Comparison of ENCODE assay signal across 10 cellular contexts in genomic region chr17:43702636-43703035, GRCh38. TPM values are rescaled to one million over a fixed set of nuclear protein-coding genes. Genes with fewer than 3 reads are reported as not detected.
DNase-seq lines count a peak whose midpoint lies in the region; ATAC-seq and TF ChIP-seq lines count a peak whose summit lies in the region.
"Had no signal": no experiment of that assay in that cellular context is flagged by ENCODE, and none has a peak within 500 bp of the region (broad histone marks: within the 10 kb centered on the region; RNA-seq: fewer than 3 reads in every experiment).

No MANE protein-coding gene starts in this region.

- no TSS peak for BruUV-seq in HCT116 (replicated peaks; lab: Mats Ljungman, UMichigan)

- H3K4me1 ChIP-seq in HCT116 (ENCODE audit: control insufficient read depth in 1 of 2, insufficient read depth in 2 of 2, low read length in 2 of 2) (peaks cover 11 to 19% of the 10 kb centered on the region in 2 experiments), psoas muscle (no peaks in the 10 kb centered on the region)

- no peak for TF ChIP-seq CTCF in HCT116 (IDR thresholded peaks at IDR 0.05 in 2 of 3, conservative IDR thresholded peaks at IDR 0.05 in 1 of 3; ENCODE audit: borderline replicate concordance in 1 of 3, insufficient read depth in 1 of 3, low read depth in 2 of 3, low read length in 2 of 3)
- no peak for TF ChIP-seq CTCF in psoas muscle (IDR thresholded peaks at IDR 0.05)

- CTCF ChIA-PET in HCT116 (lab: Charles Lee): interaction anchor here (1.0 kb wide), 1 partner anchor 9 kb away, joined by 3 read pairs; no protein-coding TSS in a partner anchor

- no peak overlapping the region for H3K4me3 ChIP-seq in HCT116 (replicated peaks in 1 of 2; ENCODE audit: low read depth in 1 of 2, low read length in 2 of 2)
- no peak overlapping the region for H3K4me3 ChIP-seq in psoas muscle

- no peaks in the 10 kb centered on the region for H3K79me2 ChIP-seq in HCT116 (ENCODE audit: insufficient read depth, low read length)

- 77 to 84% (median 79%) methylated on average over 4 of the region's 4 CpGs for WGBS in psoas muscle, 3 donors

- intact Hi-C loops in HCT116 (cut with micrococcal nuclease) (loop anchor here (2.0 kb wide), 1 partner anchor 16 kb away; no protein-coding TSS in a partner anchor), psoas muscle (cut with DNase I) (no loop called here)

- no peaks in the 10 kb centered on the region for H4K20me1 ChIP-seq in HCT116 (ENCODE audit: insufficient read depth)

- RAD21 ChIA-PET in HCT116 (lab: Charles Lee; ENCODE audit: low non-redundant PET in 1 of 2, low total read pairs in 2 of 2, uncharacterized antibody in 2 of 2, unreplicated experiment in 2 of 2): no interaction called here

- H3K9ac ChIP-seq in HCT116 (ENCODE audit: low read length): no peak overlapping the region

- no peaks in the 10 kb centered on the region for H3K27me3 ChIP-seq in HCT116 (ENCODE audit: insufficient read depth, low read length)
- peaks cover 0 to 9% (median 0%) of the 10 kb centered on the region in 3 donors for H3K27me3 ChIP-seq in psoas muscle (ENCODE audit: insufficient read depth in 3 of 3, low read length in 2 of 3)

- H3K4me2 ChIP-seq in HCT116 (ENCODE audit: low read length): no peak overlapping the region

- TF ChIP-seq POLR2A in HCT116 (IDR thresholded peaks at IDR 0.05; ENCODE audit: borderline replicate concordance, extremely low read depth, insufficient read depth, insufficient read length): no peak

- no peak for TF ChIP-seq RAD21 in HCT116 (IDR thresholded peaks at IDR 0.05; ENCODE audit: low read depth)

- no peaks in the 10 kb centered on the region for H3K9me2 ChIP-seq in HCT116 (ENCODE audit: insufficient read depth)

- ATAC-seq in HCT116 (peak; percentile 86), psoas muscle (no peak), left lobe of liver (no peak)

- H3K36me3 ChIP-seq in HCT116 (ENCODE audit: control insufficient read depth in 1 of 2, insufficient read depth in 2 of 2, low read length in 2 of 2) (no peaks in the 10 kb centered on the region), psoas muscle (ENCODE audit: insufficient read depth in 1 of 2, low read depth in 1 of 2) (no peaks in the 10 kb centered on the region)
- H3K36me3 ChIP-seq: neutrophil had no signal

- H3K9me3 ChIP-seq in HCT116 (ENCODE audit: control insufficient read depth in 1 of 2, insufficient read depth in 1 of 2, low read depth in 1 of 2, low read length in 2 of 2) (no peaks in the 10 kb centered on the region), psoas muscle (no peaks in the 10 kb centered on the region)
- H3K9me3 ChIP-seq: neutrophil had no signal

- H3K27ac ChIP-seq in HCT116 (ENCODE audit: low read depth, low read length) (no peak overlapping the region), psoas muscle (no peak overlapping the region)
- H3K27ac ChIP-seq: neutrophil had no signal

- peak; percentile 48 for DNase-seq in activated CD4-positive, CD25-positive, alpha-beta regulatory T cell treated with anti-CD3 and anti-CD28 coated beads, Interleukin-2, amount 50 U/mL, for 72 hours
- DNase-seq in activated CD4-positive, CD25-positive, alpha-beta regulatory T cell (lab: John Stamatoyannopoulos, UW): no peak
- no peak for DNase-seq in HCT116 (ENCODE audit: low read depth, low spot score)
- peak; percentile 42 for DNase-seq in SK-MEL-5 (ENCODE audit: low read depth, low spot score)
- peak; percentile 62 for DNase-seq in iPS-NIHi7 (ENCODE audit: extremely low spot score)
- DNase-seq in NCI-H1105 treated with DMSO at 0.1 percent for 48 hours (lab: John Stamatoyannopoulos, UW): no peak
- no peak for DNase-seq in psoas muscle
- DNase-seq in left lobe of liver (ENCODE audit: low spot score): no peak

- H2AFZ ChIP-seq in HCT116 (ENCODE audit: low read depth, low read length, poor library complexity, severe bottlenecking): no peak overlapping the region

- POLR2A ChIA-PET in HCT116 (lab: Charles Lee): no interaction called here

- in situ Hi-C loops in SK-MEL-5 (cut with HindIII; ENCODE audit: low pct_unique_long_range_greater_than_20kb, low sequenced_read_pairs): loop anchor here (10.0 kb wide), 1 partner anchor 52 kb away; the partner anchor contains the start of gene SOST

TF ChIP-seq in HCT116, 20 proteins besides CTCF, POLR2A, EP300 and RAD21:
- TF ChIP-seq YY1 (IDR thresholded peaks at IDR 0.05; ENCODE audit: extremely low read depth, insufficient replicate concordance, low read depth, low read length) (no peak), ATF3 (IDR thresholded peaks at IDR 0.05) (no peak), REST (IDR thresholded peaks at IDR 0.05; ENCODE audit: low read depth) (no peak), TCF7L2 (IDR thresholded peaks at IDR 0.05; ENCODE audit: borderline replicate concordance, extremely low read depth, insufficient read depth, insufficient read length) (no peak), ELF1 (IDR thresholded peaks at IDR 0.05; ENCODE audit: borderline replicate concordance, low read depth) (no peak), EGR1 (IDR thresholded peaks at IDR 0.05; ENCODE audit: low read depth) (no peak), SP1 (IDR thresholded peaks at IDR 0.05; ENCODE audit: low read depth) (no peak), FOSL1 (IDR thresholded peaks at IDR 0.05; ENCODE audit: low read depth) (no peak), SRF (IDR thresholded peaks at IDR 0.05; ENCODE audit: low read depth) (no peak), MAX (IDR thresholded peaks at IDR 0.05) (no peak), JUND (IDR thresholded peaks at IDR 0.05) (no peak), EZH2phosphoT487 (IDR thresholded peaks at IDR 0.05; ENCODE audit: borderline replicate concordance) (no peak)

RNA-seq across cellular contexts. Expression of gene MEOX1, which starts 40.9 kb away (rescaled TPM):
- not detected for total RNA-seq in HCT116 (2021; ENCODE audit: unreplicated experiment)
- 0.05 TPM in 1 of 2 replicates, not detected in the other for polyA plus RNA-seq in HCT116 (2012)
- not detected in 2 replicates for total RNA-seq in SK-MEL-5 (2014; rRNA removed; shearing (Covaris generic))
- polyA plus RNA-seq in SK-MEL-5 (2015; cell fraction: cytosol; rRNA removed): not detected in 2 replicates
- not detected in 2 replicates for polyA plus RNA-seq in SK-MEL-5 (2015; cell fraction: nucleus; rRNA removed)
- 1 to 10 TPM; 3.9 to 8.7 (median 6.4) TPM for total RNA-seq in psoas muscle
- polyA plus RNA-seq in psoas muscle: 1 to 10 TPM; 4.5 to 6.7 (median 5.0) TPM
- total RNA-seq in left lobe of liver: not detected
- polyA plus RNA-seq: BJ had no signal

RNA-seq across cellular contexts. Expression of gene SOST, which starts 56.0 kb away (rescaled TPM):
- total RNA-seq in HCT116 (2021; ENCODE audit: unreplicated experiment): not detected
- polyA plus RNA-seq in HCT116 (2012): not detected in 2 replicates
- not detected in 2 replicates for total RNA-seq in SK-MEL-5 (2014; rRNA removed; shearing (Covaris generic))
- polyA plus RNA-seq in SK-MEL-5 (2015; cell fraction: cytosol; rRNA removed): not detected in 2 replicates
- polyA plus RNA-seq in SK-MEL-5 (2015; cell fraction: nucleus; rRNA removed): 0.10 TPM in 1 of 2 replicates, not detected in the other
- not detected for total RNA-seq in psoas muscle
- polyA plus RNA-seq in psoas muscle: not detected
- not detected for total RNA-seq in left lobe of liver
- polyA plus RNA-seq: BJ had no signal

Comparison
In these comparisons a context has a peak if more than half of its experiments do, and no peak if none do; other contexts are left out.
1. DNase-seq: peak in activated CD4-positive, CD25-positive, alpha-beta regulatory T cell treated with anti-CD3 and anti-CD28 coated beads, Interleukin-2, amount 50 U/mL, for 72 hours (single experiment), SK-MEL-5 (single experiment) and iPS-NIHi7 (single experiment); none in activated CD4-positive, CD25-positive, alpha-beta regulatory T cell (0 of 4), HCT116 (single experiment), NCI-H1105 treated with DMSO at 0.1 percent for 48 hours (single experiment), psoas muscle (0 of 2) and left lobe of liver (single experiment).